ENCODE assay signal across 11 cellular contexts in the genomic region with DNA sequence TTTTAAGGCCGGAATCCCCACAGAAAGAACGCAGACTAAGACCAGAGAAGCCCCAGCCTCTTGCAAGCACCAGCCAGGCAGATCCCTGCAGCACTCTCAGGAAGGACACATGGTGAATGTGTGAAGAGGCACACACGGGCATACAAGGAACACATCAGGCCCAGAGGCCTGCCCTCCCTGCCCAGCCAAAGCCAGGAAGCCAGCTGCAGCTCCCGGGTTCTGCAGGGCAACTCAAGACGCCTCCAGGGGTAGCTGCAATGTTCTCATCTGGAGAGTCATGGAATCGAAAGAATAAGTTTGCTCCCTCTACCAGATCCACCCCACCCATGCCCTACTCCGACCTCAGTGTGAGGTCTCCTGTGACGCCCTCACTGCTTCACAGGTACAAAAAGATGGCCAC. TPM values are rescaled to one million over a fixed set of nuclear protein-coding genes. Genes with fewer than 3 reads are reported as not detected.
A peak's percentile ranks its signal among the peaks of the same experiment; 100 is the strongest.
DNase-seq lines count a peak whose midpoint lies in the region; ATAC-seq and TF ChIP-seq lines count a peak whose summit lies in the region.
"Had no signal": no experiment of that assay in that cellular context is flagged by ENCODE, and none has a peak within 500 bp of the region (broad histone marks: within the 10 kb centered on the region; RNA-seq: fewer than 3 reads in every experiment).

No MANE protein-coding gene starts in this region.

- TF ChIP-seq CTCF in KMS-11 (conservative IDR thresholded peaks at IDR 0.05; ENCODE audit: low read depth, low read length), result no peak
- TF ChIP-seq CTCF in brain (conservative IDR thresholded peaks at IDR 0.05), result no peak
- no peak for TF ChIP-seq CTCF in neural cell (IDR thresholded peaks at IDR 0.05; ENCODE audit: poor library complexity, severe bottlenecking)
- no peak for TF ChIP-seq CTCF in foreskin keratinocyte (conservative IDR thresholded peaks at IDR 0.05)

- no peaks in the 10 kb centered on the region for H3K27me3 ChIP-seq in CD4-positive, CD25-positive, alpha-beta regulatory T cell (ENCODE audit: control insufficient read depth, insufficient read depth, low read length)
- H3K27me3 ChIP-seq in KMS-11 (ENCODE audit: insufficient read depth, low read depth) (no peaks in the 10 kb centered on the region), neural cell (ENCODE audit: insufficient read depth, low read depth, low read length) (no peaks in the 10 kb centered on the region), foreskin keratinocyte (no peaks in the 10 kb centered on the region)

- peaks cover 28% of the 10 kb centered on the region; the same call in 1 of the 2 replicates for H4K20me1 ChIP-seq in KMS-11 (ENCODE audit: insufficient read depth)
- peaks cover 5% of the 10 kb centered on the region for H4K20me1 ChIP-seq in neural cell (ENCODE audit: insufficient read depth)

- peak overlapping the region; percentile 90 to 95 (median 95) for H3K27ac Mint-ChIP-seq in CD4-positive, CD25-positive, alpha-beta regulatory T cell
- peak overlapping the region in 3 of 5 experiments; percentile 46 to 78 (median 75) for H3K27ac Mint-ChIP-seq in brain

- peaks cover 58% of the 10 kb centered on the region for H3K79me2 ChIP-seq in KMS-11 (ENCODE audit: insufficient read depth, low read depth)
- peaks cover 66% of the 10 kb centered on the region for H3K79me2 ChIP-seq in neural cell (replicated peaks; ENCODE audit: insufficient read depth, low read length)

- no peak for DNase-seq in CD4-positive, CD25-positive, alpha-beta regulatory T cell
- DNase-seq in NCI-H774 (lab: John Stamatoyannopoulos, UW) (no peak), foreskin keratinocyte (no peak)
- DNase-seq in effector CD8-positive, alpha-beta T cell (lab: John Stamatoyannopoulos, UW), result no peak

- peaks cover 11 to 74% (median 57%) of the 10 kb centered on the region in 4 donors for H3K4me1 Mint-ChIP-seq in CD4-positive, CD25-positive, alpha-beta regulatory T cell
- H3K4me1 Mint-ChIP-seq in brain, result peaks cover 75% of the 10 kb centered on the region

- H3K9ac ChIP-seq in KMS-11 (no peak overlapping the region), neural cell (ENCODE audit: low read length) (no peak overlapping the region)

- H3F3A ChIP-seq in neural cell (ENCODE audit: insufficient read depth, low read length, poor library complexity, severe bottlenecking), result no peaks in the 10 kb centered on the region

- H3K9me3 Mint-ChIP-seq in CD4-positive, CD25-positive, alpha-beta regulatory T cell, result no peaks in the 10 kb centered on the region
- no peaks in the 10 kb centered on the region for H3K9me3 Mint-ChIP-seq in brain

- H3K9me2 ChIP-seq in neural cell (ENCODE audit: insufficient read depth, low read length), result no peaks in the 10 kb centered on the region

- peaks cover 22% of the 10 kb centered on the region for H3K36me3 Mint-ChIP-seq in CD4-positive, CD25-positive, alpha-beta regulatory T cell
- H3K36me3 Mint-ChIP-seq in brain, result no peaks in the 10 kb centered on the region

- no peaks in the 10 kb centered on the region for H3K9me3 ChIP-seq in CD4-positive, CD25-positive, alpha-beta regulatory T cell (ENCODE audit: control insufficient read depth in 2 of 2, low read length in 2 of 2)
- H3K9me3 ChIP-seq in neural cell (ENCODE audit: low read length), result no peaks in the 10 kb centered on the region

- peaks cover 21% of the 10 kb centered on the region for H3K36me3 ChIP-seq in CD4-positive, CD25-positive, alpha-beta regulatory T cell (ENCODE audit: control insufficient read depth, insufficient read depth, low read length)
- H3K36me3 ChIP-seq in KMS-11 (ENCODE audit: insufficient read depth) (no peaks in the 10 kb centered on the region), neural cell (ENCODE audit: insufficient read depth, low read length) (no peaks in the 10 kb centered on the region)

- no peak for TF ChIP-seq RAD21 in neural cell (conservative IDR thresholded peaks at IDR 0.05)

- H3K27me3 Mint-ChIP-seq in CD4-positive, CD25-positive, alpha-beta regulatory T cell, result peaks cover 8% of the 10 kb centered on the region
- peaks cover 5% of the 10 kb centered on the region for H3K27me3 Mint-ChIP-seq in brain

- peaks cover 75% of the 10 kb centered on the region for H3K4me1 ChIP-seq in CD4-positive, CD25-positive, alpha-beta regulatory T cell (ENCODE audit: control insufficient read depth, insufficient read depth, low read length, poor library complexity, severe bottlenecking)
- H3K4me1 ChIP-seq in KMS-11 (ENCODE audit: low read depth, poor library complexity, severe bottlenecking), result peaks cover 54% of the 10 kb centered on the region
- H3K4me1 ChIP-seq in foreskin keratinocyte, result no peaks in the 10 kb centered on the region

- H3K4me2 ChIP-seq in KMS-11 (peak overlapping the region; percentile 77; the same call in 1 of the 2 replicates), neural cell (ENCODE audit: low read length) (no peak overlapping the region)

- peak overlapping the region; percentile 91 for H3K4me3 ChIP-seq in CD4-positive, CD25-positive, alpha-beta regulatory T cell (ENCODE audit: low read depth, low read length)
- H3K4me3 ChIP-seq in KMS-11 (IDR thresholded peaks at IDR 0.05; ENCODE audit: insufficient read depth, low read depth, low read length), result no peak overlapping the region
- peak overlapping the region; percentile 99 for H3K4me3 ChIP-seq in neural cell (ENCODE audit: low read length)

- H2AFZ ChIP-seq in KMS-11 (ENCODE audit: low read depth) (no peak overlapping the region), neural cell (ENCODE audit: low read depth, low read length) (no peak overlapping the region)

- no peak for TF ChIP-seq EP300 in neural cell (conservative IDR thresholded peaks at IDR 0.05; ENCODE audit: poor library complexity, severe bottlenecking)

- peak overlapping the region; percentile 93 to 97 (median 94) for H3K4me3 Mint-ChIP-seq in CD4-positive, CD25-positive, alpha-beta regulatory T cell
- H3K4me3 Mint-ChIP-seq in brain, result peak overlapping the region; percentile 91 to 96 (median 95)

- peak overlapping the region; percentile 43 for H3K27ac ChIP-seq in CD4-positive, CD25-positive, alpha-beta regulatory T cell (ENCODE audit: insufficient read depth, low read length, poor library complexity, severe bottlenecking)
- H3K27ac ChIP-seq in KMS-11 (no peak overlapping the region), neural cell (ENCODE audit: low read length) (no peak overlapping the region), foreskin keratinocyte (no peak overlapping the region)

- ATAC-seq in CD4-positive, CD25-positive, alpha-beta regulatory T cell (ENCODE audit: low read depth in 2 of 2), result no peak
- ATAC-seq in GM18909 (IDR thresholded peaks at IDR 0.05; ENCODE audit: poor library complexity, unreplicated experiment) (no peak), foreskin keratinocyte (no peak)

RNA-seq across cellular contexts. Expression of a gene that starts 2.3 kb away (rescaled TPM):
- 58.4 TPM for total RNA-seq in CD4-positive, CD25-positive, alpha-beta regulatory T cell
- 10 to 100 TPM; 51.8 to 75.2 (median 57.2) TPM for polyA plus RNA-seq in CD4-positive, CD25-positive, alpha-beta regulatory T cell
- polyA plus RNA-seq in brain (ENCODE audit: insufficient read depth, low read depth, low replicate concordance) (67.4 TPM), neural cell (67.1 and 67.7 TPM in 2 replicates), foreskin keratinocyte (22.9 and 23.0 TPM in 2 replicates)
- polyA minus RNA-seq in neural cell, result 86.9 and 111 TPM in 2 replicates
- 40.4 and 43.1 TPM in 2 replicates for total RNA-seq in foreskin keratinocyte

RNA-seq across cellular contexts. Expression of a gene that starts 11.2 kb away (rescaled TPM):
- total RNA-seq in CD4-positive, CD25-positive, alpha-beta regulatory T cell, result not detected
- not detected for polyA plus RNA-seq in CD4-positive, CD25-positive, alpha-beta regulatory T cell
- polyA plus RNA-seq in brain (ENCODE audit: insufficient read depth, low read depth, low replicate concordance), result not detected
- 0.26 TPM in 1 of 2 replicates, not detected in the other for polyA plus RNA-seq in neural cell
- polyA minus RNA-seq in neural cell, result 0.35 TPM in 1 of 2 replicates, not detected in the other
- total RNA-seq in foreskin keratinocyte, result not detected in 2 replicates
- polyA plus RNA-seq in foreskin keratinocyte, result not detected in 2 replicates
- total RNA-seq: kidney epithelial cell, SK-MEL-5, temporal lobe had no signal

RNA-seq across cellular contexts. Expression of a gene that starts 24.5 kb away (rescaled TPM):
- total RNA-seq in CD4-positive, CD25-positive, alpha-beta regulatory T cell, result 47.3 TPM
- 10 to 100 TPM in 3 of 4 donors, 1 to 10 TPM in 1; 10.0 to 12.5 (median 11.2) TPM for polyA plus RNA-seq in CD4-positive, CD25-positive, alpha-beta regulatory T cell
- 30.4 TPM for polyA plus RNA-seq in brain (ENCODE audit: insufficient read depth, low read depth, low replicate concordance)
- 27.6 and 28.0 TPM in 2 replicates for polyA plus RNA-seq in neural cell
- polyA minus RNA-seq in neural cell, result 21.8 and 28.5 TPM in 2 replicates
- 18.1 and 18.7 TPM in 2 replicates for total RNA-seq in foreskin keratinocyte
- polyA plus RNA-seq in foreskin keratinocyte, result 19.8 and 22.2 TPM in 2 replicates

RNA-seq across cellular contexts. Expression of a gene that starts 30.1 kb away (rescaled TPM):
- total RNA-seq in CD4-positive, CD25-positive, alpha-beta regulatory T cell, result not detected
- not detected for polyA plus RNA-seq in CD4-positive, CD25-positive, alpha-beta regulatory T cell
- polyA plus RNA-seq in brain (ENCODE audit: insufficient read depth, low read depth, low replicate concordance) (not detected), neural cell (not detected in 2 replicates), foreskin keratinocyte (not detected in 2 replicates)
- not detected in 2 replicates for polyA minus RNA-seq in neural cell
- total RNA-seq in foreskin keratinocyte, result not detected in 2 replicates
- total RNA-seq: kidney epithelial cell, SK-MEL-5 had no signal

RNA-seq across cellular contexts. Expression of a gene that starts 58.6 kb away (rescaled TPM):
- 27.6 TPM for total RNA-seq in CD4-positive, CD25-positive, alpha-beta regulatory T cell
- 10 to 100 TPM; 38.9 to 62.9 (median 52.6) TPM for polyA plus RNA-seq in CD4-positive, CD25-positive, alpha-beta regulatory T cell
- polyA plus RNA-seq in brain (ENCODE audit: insufficient read depth, low read depth, low replicate concordance) (64.3 TPM), neural cell (81.4 and 89.2 TPM in 2 replicates), foreskin keratinocyte (150 and 159 TPM in 2 replicates)
- polyA minus RNA-seq in neural cell, result 45.8 and 46.9 TPM in 2 replicates
- total RNA-seq in foreskin keratinocyte, result 125 and 132 TPM in 2 replicates
